ENCODE assay signal across 27 cellular contexts in genomic region chr5:130939059-130939458, GRCh38.
"Had no signal": no experiment of that assay in that cellular context is flagged by ENCODE, and none has a peak within 500 bp of the region (broad histone marks: within the 10 kb centered on the region; RNA-seq: fewer than 3 reads in every experiment).

No MANE protein-coding gene starts in this region.

- H3K27me3 Mint-ChIP-seq: natural killer cell treated with Interleukin-12 subunit alpha and Interleukin-12 subunit beta and Interleukin-15 and Interleukin-18, amount 100 ng/mL, for 72 hours; stimulated activated memory B cell treated with anti-CD40 and anti-IgM and Interleukin-4, amounts not matched to agents 10 μg/mL and 1 μg/mL and 100 μg/mL, for 72 hours; stimulated activated naive CD8-positive, alpha-beta T cell treated with anti-CD3 and anti-CD28 coated beads, Interleukin-15, Interleukin-2, amounts not matched to agents 100 ng/mL and 50 ng/mL, for 24 hours had no signal

- H3K36me3 Mint-ChIP-seq: memory B cell; natural killer cell treated with Interleukin-12 subunit alpha and Interleukin-12 subunit beta and Interleukin-15 and Interleukin-18, amount 100 ng/mL, for 72 hours; neural progenitor cell; stimulated activated memory B cell treated with anti-CD40 and anti-IgM and Interleukin-4, amounts not matched to agents 10 μg/mL and 1 μg/mL and 100 μg/mL, for 72 hours had no signal

- ATAC-seq: esophagus mucosa; foreskin keratinocyte; left cardiac atrium; lower lobe of right lung; natural killer cell treated with Interleukin-12 subunit alpha and Interleukin-12 subunit beta and Interleukin-15 and Interleukin-18, amount 100 ng/mL, for 72 hours; right cardiac atrium; stimulated activated memory B cell treated with anti-CD40 and anti-IgM and Interleukin-4, amounts not matched to agents 10 μg/mL and 1 μg/mL and 100 μg/mL, for 72 hours; upper lobe of right lung had no signal

- H3K9me3 Mint-ChIP-seq: memory B cell; natural killer cell treated with Interleukin-12 subunit alpha and Interleukin-12 subunit beta and Interleukin-15 and Interleukin-18, amount 100 ng/mL, for 72 hours; neural progenitor cell; stimulated activated memory B cell treated with anti-CD40 and anti-IgM and Interleukin-4, amounts not matched to agents 10 μg/mL and 1 μg/mL and 100 μg/mL, for 72 hours; stimulated activated naive CD8-positive, alpha-beta T cell treated with anti-CD3 and anti-CD28 coated beads, Interleukin-15, Interleukin-2, amounts not matched to agents 100 ng/mL and 50 ng/mL, for 24 hours had no signal

- DNase-seq: cortex of kidney; dorsolateral prefrontal cortex; effector CD8-positive, alpha-beta T cell; foreskin keratinocyte; head of caudate nucleus; kidney; left cardiac atrium; left ventricle myocardium inferior; lower lobe of right lung; midbrain; nucleus accumbens; ovary; right cardiac atrium; spleen; stimulated activated CD4-positive, alpha-beta T cell treated with anti-CD3 and anti-CD28 coated beads, Interleukin-15, amount 100 ng/mL, for 24 hours; stimulated activated CD4-positive, alpha-beta T cell treated with anti-CD3 and anti-CD28 coated beads, Interleukin-1b, Interleukin-23, amount 100 ng/mL, for 48 hours; stimulated activated CD4-positive, alpha-beta T cell treated with anti-CD3 and anti-CD28 coated beads, Interleukin-4, amount 100 ng/mL, for 24 hours; tibial artery; upper lobe of right lung had no signal

- H3K27ac ChIP-seq: dorsolateral prefrontal cortex, foreskin keratinocyte, hepatocyte, left ventricle myocardium inferior, lower lobe of right lung, neural progenitor cell, ovary, spleen, tibial artery, upper lobe of right lung, vagina had no signal

- H3K4me1 ChIP-seq: foreskin keratinocyte, left ventricle myocardium inferior, lower lobe of right lung, spleen, tibial artery, upper lobe of right lung, vagina had no signal

- H3K27ac Mint-ChIP-seq: memory B cell; natural killer cell treated with Interleukin-12 subunit alpha and Interleukin-12 subunit beta and Interleukin-15 and Interleukin-18, amount 100 ng/mL, for 72 hours; neural progenitor cell; stimulated activated memory B cell treated with anti-CD40 and anti-IgM and Interleukin-4, amounts not matched to agents 10 μg/mL and 1 μg/mL and 100 μg/mL, for 72 hours; stimulated activated naive CD8-positive, alpha-beta T cell treated with anti-CD3 and anti-CD28 coated beads, Interleukin-15, Interleukin-2, amounts not matched to agents 100 ng/mL and 50 ng/mL, for 24 hours had no signal

- H3K9me3 ChIP-seq: lower lobe of right lung, ovary, tibial artery, upper lobe of right lung, vagina had no signal

- H3K27me3 ChIP-seq: dorsolateral prefrontal cortex, foreskin keratinocyte, hepatocyte, neural progenitor cell, ovary, spleen, tibial artery, upper lobe of right lung, vagina had no signal

- H3K36me3 ChIP-seq: left ventricle myocardium inferior, lower lobe of right lung, neural progenitor cell, ovary, spleen, tibial artery, upper lobe of right lung, vagina had no signal

- H3K4me3 Mint-ChIP-seq: memory B cell; natural killer cell treated with Interleukin-12 subunit alpha and Interleukin-12 subunit beta and Interleukin-15 and Interleukin-18, amount 100 ng/mL, for 72 hours; neural progenitor cell; stimulated activated memory B cell treated with anti-CD40 and anti-IgM and Interleukin-4, amounts not matched to agents 10 μg/mL and 1 μg/mL and 100 μg/mL, for 72 hours; stimulated activated naive CD8-positive, alpha-beta T cell treated with anti-CD3 and anti-CD28 coated beads, Interleukin-15, Interleukin-2, amounts not matched to agents 100 ng/mL and 50 ng/mL, for 24 hours had no signal

- H3K4me3 ChIP-seq: dorsolateral prefrontal cortex, hepatocyte, left ventricle myocardium inferior, lower lobe of right lung, neural progenitor cell, ovary, spleen, tibial artery, upper lobe of right lung, vagina had no signal

- H3K4me1 Mint-ChIP-seq: memory B cell; stimulated activated memory B cell treated with anti-CD40 and anti-IgM and Interleukin-4, amounts not matched to agents 10 μg/mL and 1 μg/mL and 100 μg/mL, for 72 hours had no signal
